8 cellular contexts compared by ENCODE assay signal in genomic region chr10:104274762-104275721, GRCh38. TPM values are rescaled to one million over a fixed set of nuclear protein-coding genes. Genes with fewer than 3 reads are reported as not detected.
DNase-seq lines count a peak whose midpoint lies in the region; ATAC-seq and TF ChIP-seq lines count a peak whose summit lies in the region.

No MANE protein-coding gene starts in this region.

- CTCF ChIA-PET in activated CD4-positive, alpha-beta T cell treated with anti-CD3 and anti-CD28 coated beads, Interleukin-2, amount 10 ng/mL, durations not matched to agents 7 days and 5 days (lab: Charles Lee) = interaction anchor here (0.6 to 7.9 kb wide), 25 partner anchors 9 to 367 kb away, joined by 3 to 82 read pairs (median 4); partner anchors contain the start of genes CFAP58 and GSTO1

- H3K27me3 Mint-ChIP-seq in activated CD4-positive, alpha-beta T cell treated with anti-CD3 and anti-CD28 coated beads, Interleukin-2, amount 10 ng/mL, durations not matched to agents 7 days and 5 days = peaks cover 9% of the 10 kb centered on the region

- ATAC-seq in GM18909 (IDR thresholded peaks at IDR 0.05; ENCODE audit: poor library complexity, unreplicated experiment) (peak; percentile 90), lower lobe of right lung (peak; percentile 91 to 96)
- peak; percentile 79 for ATAC-seq in stimulated activated naive CD8-positive, alpha-beta T cell treated with anti-CD3 and anti-CD28 coated beads, Interleukin-15, Interleukin-2, amounts not matched to agents 100 U/mL and 50 U/mL, for 24 hours

- H3K27ac ChIP-seq in 22Rv1 (peak overlapping the region; percentile 47), duodenal mucosa (ENCODE audit: low read depth, low read length) (no peak overlapping the region), lower lobe of right lung (no peak overlapping the region)

- no peaks in the 10 kb centered on the region for H3K27me3 ChIP-seq in duodenal mucosa (ENCODE audit: control insufficient read depth in 1 of 2, insufficient read depth in 2 of 2, low read length in 2 of 2)
- peaks cover 8% of the 10 kb centered on the region for H3K27me3 ChIP-seq in lower lobe of right lung (ENCODE audit: low read depth)

- H3K36me3 ChIP-seq in duodenal mucosa (ENCODE audit: control insufficient read depth in 1 of 2, insufficient read depth in 2 of 2, low read length in 2 of 2) = no peaks in the 10 kb centered on the region
- H3K36me3 ChIP-seq in lower lobe of right lung = no peaks in the 10 kb centered on the region

- H3K9me3 Mint-ChIP-seq in activated CD4-positive, alpha-beta T cell treated with anti-CD3 and anti-CD28 coated beads, Interleukin-2, amount 10 ng/mL, durations not matched to agents 7 days and 5 days = no peaks in the 10 kb centered on the region

- DNase-seq in HUDEP-2 (lab: John Stamatoyannopoulos, UW; ENCODE audit: unreplicated experiment in 76 of 76) (peak in 58 of 76 experiments; percentile 10 to 70 (median 41)), lower lobe of right lung (peak; percentile 76), DMS79 (lab: John Stamatoyannopoulos, UW) (no peak)
- peak; percentile 44 for DNase-seq in activated CD4-positive, alpha-beta T cell treated with anti-CD3 and anti-CD28 coated beads, Interleukin-2, amount 10 ng/mL, durations not matched to agents 7 days and 5 days
- DNase-seq in stimulated activated naive CD8-positive, alpha-beta T cell treated with anti-CD3 and anti-CD28 coated beads, Interleukin-15, Interleukin-2, amounts not matched to agents 100 U/mL and 50 U/mL, for 24 hours = peak; percentile 68

- H3K4me3 Mint-ChIP-seq in activated CD4-positive, alpha-beta T cell treated with anti-CD3 and anti-CD28 coated beads, Interleukin-2, amount 10 ng/mL, durations not matched to agents 7 days and 5 days = no peak overlapping the region

- H3K4me3 ChIP-seq in duodenal mucosa (ENCODE audit: low read depth in 1 of 2, low read length in 2 of 2) (peak overlapping the region; percentile 75 to 87), lower lobe of right lung (peak overlapping the region; percentile 51)

- H3K27ac Mint-ChIP-seq in activated CD4-positive, alpha-beta T cell treated with anti-CD3 and anti-CD28 coated beads, Interleukin-2, amount 10 ng/mL, durations not matched to agents 7 days and 5 days = no peak overlapping the region

- H3K9me3 ChIP-seq in duodenal mucosa (ENCODE audit: control insufficient read depth in 1 of 2, low read length in 2 of 2) (no peaks in the 10 kb centered on the region), lower lobe of right lung (no peaks in the 10 kb centered on the region)

- POLR2A ChIA-PET in activated CD4-positive, alpha-beta T cell treated with anti-CD3 and anti-CD28 coated beads, Interleukin-2, amount 10 ng/mL, durations not matched to agents 7 days and 5 days (lab: Charles Lee) = no interaction called here

- no peaks in the 10 kb centered on the region for H3K36me3 Mint-ChIP-seq in activated CD4-positive, alpha-beta T cell treated with anti-CD3 and anti-CD28 coated beads, Interleukin-2, amount 10 ng/mL, durations not matched to agents 7 days and 5 days (ENCODE audit: low read depth)

- no peaks in the 10 kb centered on the region for H3K4me1 ChIP-seq in duodenal mucosa (ENCODE audit: control insufficient read depth in 1 of 2, insufficient read depth in 2 of 2, low read length in 2 of 2)
- H3K4me1 ChIP-seq in lower lobe of right lung = no peaks in the 10 kb centered on the region

- peak overlapping the region; percentile 62 to 63 for H3K9ac ChIP-seq in duodenal mucosa (ENCODE audit: low read depth in 1 of 2, low read length in 2 of 2)

- TF ChIP-seq CTCF in 22Rv1 (IDR thresholded peaks at IDR 0.05) (peak; percentile 99), lower lobe of right lung (IDR thresholded peaks at IDR 0.05) (peak; percentile 83)

- intact Hi-C loops in lower lobe of right lung (cut with DNase I) = no loop called here

- peaks cover 3% of the 10 kb centered on the region for H3K4me1 Mint-ChIP-seq in activated CD4-positive, alpha-beta T cell treated with anti-CD3 and anti-CD28 coated beads, Interleukin-2, amount 10 ng/mL, durations not matched to agents 7 days and 5 days

RNA-seq across cellular contexts. Expression of gene GSTO2, which starts 6.1 kb away (rescaled TPM):
- total RNA-seq in activated CD4-positive, alpha-beta T cell treated with anti-CD3 and anti-CD28 coated beads, Interleukin-2, amount 10 ng/mL, durations not matched to agents 7 days and 5 days = 1 to 10 TPM in 1 of 2 experiments, under 1 TPM in 1; 0.81 to 1.3 TPM
- 7.8 TPM for total RNA-seq in lower lobe of right lung

RNA-seq across cellular contexts. Expression of gene GSTO1, which starts 20.4 kb away (rescaled TPM):
- 100 to 1,000 TPM; 129 to 139 TPM for total RNA-seq in activated CD4-positive, alpha-beta T cell treated with anti-CD3 and anti-CD28 coated beads, Interleukin-2, amount 10 ng/mL, durations not matched to agents 7 days and 5 days
- total RNA-seq in lower lobe of right lung = 133 TPM

RNA-seq across cellular contexts. Expression of gene CFAP43, which starts 42.9 kb away (rescaled TPM):
- total RNA-seq in activated CD4-positive, alpha-beta T cell treated with anti-CD3 and anti-CD28 coated beads, Interleukin-2, amount 10 ng/mL, durations not matched to agents 7 days and 5 days = not detected
- 12.9 TPM for total RNA-seq in lower lobe of right lung

Comparison
In these comparisons a context has a peak if more than half of its experiments do, and no peak if none do; other contexts are left out.
1. RNA of gene CFAP43, which starts 42.9 kb away (total RNA-seq): 12.9 TPM in lower lobe of right lung (single experiment); not detected in activated CD4-positive, alpha-beta T cell treated with anti-CD3 and anti-CD28 coated beads, Interleukin-2, amount 10 ng/mL, durations not matched to agents 7 days and 5 days; every median in the first group is over 10 times any median in the second.
2. Peak in every context shown above with its lines, with median percentiles within 50 percentile points of each other: ATAC-seq.